Comparison of ENCODE assay signal across 1 cellular context in genomic region chr1:87219141-87219540, GRCh38.
TF ChIP-seq lines count a peak whose summit lies in the region.

No MANE protein-coding gene starts in this region.

TF ChIP-seq in GM12878, 131 proteins besides CTCF, POLR2A, EP300 and RAD21:
- no peak for TF ChIP-seq NR2C2 (IDR thresholded peaks at IDR 0.05; ENCODE audit: borderline replicate concordance, control insufficient read depth, insufficient read length, low read depth)
- TF ChIP-seq ZNF217 (IDR thresholded peaks at IDR 0.05): no peak
- TF ChIP-seq RFX5 (IDR thresholded peaks at IDR 0.05; ENCODE audit: low read depth, low read length): no peak
- TF ChIP-seq SUZ12 (IDR thresholded peaks at IDR 0.05; ENCODE audit: unreplicated experiment): no peak
- TF ChIP-seq CHD2 (IDR thresholded peaks at IDR 0.05; ENCODE audit: borderline replicate concordance, low read depth, low read length): no peak
- TF ChIP-seq RAD51 (IDR thresholded peaks at IDR 0.05): no peak
- no peak for TF ChIP-seq SMAD1 (IDR thresholded peaks at IDR 0.05; ENCODE audit: low read depth, partially characterized antibody)
- no peak for TF ChIP-seq MTA2 (IDR thresholded peaks at IDR 0.05; ENCODE audit: low read depth)
- TF ChIP-seq ATF3 (IDR thresholded peaks at IDR 0.05; ENCODE audit: borderline replicate concordance, extremely low read depth, low read depth, low read length): no peak
- TF ChIP-seq E2F4 (IDR thresholded peaks at IDR 0.05; ENCODE audit: low read depth, low read length): no peak
- no peak for TF ChIP-seq MTA3 (IDR thresholded peaks at IDR 0.05; ENCODE audit: borderline replicate concordance, low read length)
- TF ChIP-seq TARDBP (IDR thresholded peaks at IDR 0.05; ENCODE audit: borderline replicate concordance): no peak
- TF ChIP-seq NFXL1 (IDR thresholded peaks at IDR 0.05; ENCODE audit: borderline replicate concordance): no peak
- no peak for TF ChIP-seq IRF5 (IDR thresholded peaks at IDR 0.05; ENCODE audit: borderline replicate concordance)
TF ChIP-seq in GM12878: peak in this region for 0.
